10 cellular contexts compared by ENCODE assay signal in genomic region chr5:14675309-14675708, GRCh38. TPM values are rescaled to one million over a fixed set of nuclear protein-coding genes. Genes with fewer than 3 reads are reported as not detected.
DNase-seq lines count a peak whose midpoint lies in the region; ATAC-seq and TF ChIP-seq lines count a peak whose summit lies in the region.
"Had no signal": no experiment of that assay in that cellular context is flagged by ENCODE, and none has a peak within 500 bp of the region (broad histone marks: within the 10 kb centered on the region; RNA-seq: fewer than 3 reads in every experiment).

No MANE protein-coding gene starts in this region.

- peaks cover 0 to 2% (median 0%) of the 10 kb centered on the region in 3 donors for H3K27me3 Mint-ChIP-seq in CD14-positive monocyte (ENCODE audit: low read depth in 3 of 3)

- peak overlapping the region; percentile 42 to 93 (median 82) for H3K27ac Mint-ChIP-seq in CD14-positive monocyte

- no peaks in the 10 kb centered on the region for H3K9me2 ChIP-seq in OCI-LY1 (ENCODE audit: low read depth, low read length)

- H2AFZ ChIP-seq in OCI-LY1 (ENCODE audit: low read length), result no peak overlapping the region

- H3K4me3 ChIP-seq in OCI-LY1 (ENCODE audit: low read depth, low read length, poor library complexity, severe bottlenecking) (peak overlapping the region; percentile 31), mucosa of descending colon (no peak overlapping the region)

- peaks cover 63% of the 10 kb centered on the region for H3K4me1 ChIP-seq in OCI-LY1 (ENCODE audit: insufficient read depth, low read length, severe bottlenecking)
- peaks cover 10% of the 10 kb centered on the region for H3K4me1 ChIP-seq in mucosa of descending colon (ENCODE audit: low read depth)

- intact Hi-C loops in CD14-positive monocyte (cut with micrococcal nuclease) (no loop called here), head of caudate nucleus (cut with DNase I) (no loop called here), mucosa of descending colon (cut with DNase I, micrococcal nuclease) (no loop called here)

- no peaks in the 10 kb centered on the region for H3F3A ChIP-seq in OCI-LY1 (ENCODE audit: insufficient read depth, low read length)

- peaks cover 0 to 3% (median 0%) of the 10 kb centered on the region in 7 donors for H3K9me3 Mint-ChIP-seq in CD14-positive monocyte

- H3K4me1 Mint-ChIP-seq in CD14-positive monocyte, result peaks cover 63% of the 10 kb centered on the region

- no peaks in the 10 kb centered on the region for H4K20me1 ChIP-seq in OCI-LY1 (ENCODE audit: insufficient read depth, low read length)

- H3K4me3 Mint-ChIP-seq in CD14-positive monocyte, result no peak overlapping the region

- peak overlapping the region; percentile 46 for H3K9ac ChIP-seq in OCI-LY1 (ENCODE audit: low read length)

- peaks cover 46% of the 10 kb centered on the region for H3K79me2 ChIP-seq in OCI-LY1 (ENCODE audit: insufficient read depth, low read length)

- no peak for DNase-seq in CD14-positive monocyte (ENCODE audit: low spot score)
- peak; percentile 89 for DNase-seq in left kidney (ENCODE audit: low read depth, low spot score)
- DNase-seq in head of caudate nucleus, result no peak
- DNase-seq in mucosa of descending colon, result no peak
- DNase-seq: HCEC 1CT; stimulated activated CD4-positive, alpha-beta T cell treated with anti-CD3 and anti-CD28 coated beads, Interleukin-4, amount 100 ng/mL, for 4 hours had no signal

- no peaks in the 10 kb centered on the region for H3K27me3 ChIP-seq in OCI-LY1 (ENCODE audit: insufficient read depth, low read length)

- H3K36me3 ChIP-seq in OCI-LY1 (ENCODE audit: insufficient read depth, low read length), result peaks cover 30% of the 10 kb centered on the region
- H3K36me3 ChIP-seq in mucosa of descending colon (ENCODE audit: low read depth), result no peaks in the 10 kb centered on the region

- H3K36me3 Mint-ChIP-seq in CD14-positive monocyte, result peaks cover 44 to 60% of the 10 kb centered on the region in 2 donors

- ATAC-seq in GM19023 (IDR thresholded peaks at IDR 0.05; ENCODE audit: unreplicated experiment), result peak; percentile 21
- no peak for ATAC-seq in HG03139 (IDR thresholded peaks at IDR 0.05; ENCODE audit: unreplicated experiment)
- no peak for ATAC-seq in mucosa of descending colon
- no peak for ATAC-seq in esophagus mucosa

- H3K27ac ChIP-seq in OCI-LY1 (ENCODE audit: low read depth, low read length, poor library complexity, severe bottlenecking), result peak overlapping the region; percentile 78

- H3K9me3 ChIP-seq in OCI-LY1 (ENCODE audit: low read length), result no peaks in the 10 kb centered on the region
- no peaks in the 10 kb centered on the region for H3K9me3 ChIP-seq in mucosa of descending colon

- H3K4me2 ChIP-seq in OCI-LY1 (ENCODE audit: low read length), result peak overlapping the region; percentile 62

- TF ChIP-seq CTCF in CD14-positive monocyte (IDR thresholded peaks at IDR 0.05), result no peak
- no peak for TF ChIP-seq CTCF in OCI-LY1 (IDR thresholded peaks at IDR 0.05; ENCODE audit: low read length)
- no peak for TF ChIP-seq CTCF in mucosa of descending colon (IDR thresholded peaks at IDR 0.05)

RNA-seq across cellular contexts. Expression of gene OTULIN, which starts 10.8 kb away (rescaled TPM):
- polyA plus RNA-seq in CD14-positive monocyte, result 10 to 100 TPM; 13.7 to 14.2 TPM
- 10 to 100 TPM; 21.9 to 29.6 (median 29.5) TPM for total RNA-seq in mucosa of descending colon
- total RNA-seq in esophagus mucosa, result 26.1 TPM
